31 cellular contexts compared by ENCODE assay signal in the genomic region with DNA sequence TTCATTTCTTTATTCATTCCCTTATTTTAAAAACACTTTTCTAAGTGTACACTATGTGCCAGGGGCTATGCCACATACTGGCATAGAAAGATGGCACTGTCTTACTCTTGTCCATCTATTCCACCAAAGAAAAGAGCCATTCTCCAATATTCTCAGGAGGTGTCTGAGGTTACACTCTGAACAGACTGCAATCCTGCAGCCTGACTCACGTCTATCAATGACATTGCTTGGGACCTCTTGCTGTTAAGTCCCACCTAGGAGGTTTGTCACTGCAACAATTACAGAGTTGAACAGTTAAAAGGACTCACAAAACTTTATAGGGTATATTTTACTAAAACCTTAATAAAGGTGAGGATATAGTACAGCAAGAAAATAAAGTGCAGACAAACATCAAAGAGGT.
"Had no signal": no experiment of that assay in that cellular context is flagged by ENCODE, and none has a peak within 500 bp of the region (broad histone marks: within the 10 kb centered on the region; RNA-seq: fewer than 3 reads in every experiment).

No MANE protein-coding gene starts in this region.

- H3K9me3 Mint-ChIP-seq: activated CD4-positive, alpha-beta memory T cell treated with anti-CD3 and anti-CD28 coated beads, Interleukin-2, amount 10 ng/mL, durations not matched to agents 7 days and 5 days; activated CD4-positive, alpha-beta T cell treated with anti-CD3 and anti-CD28 coated beads, Interleukin-2, amount 10 ng/mL, durations not matched to agents 7 days and 5 days; activated naive CD4-positive, alpha-beta T cell treated with anti-CD3 and anti-CD28 coated beads, Interleukin-2, amount 10 ng/mL, durations not matched to agents 7 days and 5 days; activated T-cell treated with anti-CD3 and anti-CD28 coated beads, Interleukin-2, amount 50 U/mL, for 24 hours; brain; WTC11 had no signal

- H3K4me3 ChIP-seq: breast epithelium, cardiac muscle cell, colonic mucosa, esophagus squamous epithelium, gastroesophageal sphincter, heart right ventricle had no signal

- DNase-seq: activated CD4-positive, alpha-beta memory T cell treated with anti-CD3 and anti-CD28 coated beads, Interleukin-2, amount 10 ng/mL, durations not matched to agents 7 days and 5 days; activated CD4-positive, alpha-beta T cell treated with anti-CD3 and anti-CD28 coated beads for 1 hour; activated CD4-positive, alpha-beta T cell treated with anti-CD3 and anti-CD28 coated beads for 4 hours; activated CD4-positive, alpha-beta T cell treated with anti-CD3 and anti-CD28 coated beads, Interleukin-2, amount 10 ng/mL, durations not matched to agents 7 days and 5 days; activated CD4-positive, alpha-beta T cell treated with anti-CD3 and anti-CD28 coated beads, Interleukin-2, amount 50 U/mL, for 4 hours; activated CD8-positive, alpha-beta memory T cell treated with anti-CD3 and anti-CD28 coated beads, Interleukin-2, amount 50 U/mL, for 48 hours; activated gamma-delta T cell; activated naive CD4-positive, alpha-beta T cell; activated naive CD4-positive, alpha-beta T cell treated with anti-CD3 and anti-CD28 coated beads, Interleukin-2, amount 10 ng/mL, durations not matched to agents 7 days and 5 days; activated T-cell treated with anti-CD3 and anti-CD28 coated beads for 4 hours; activated T-cell treated with anti-CD3 and anti-CD28 coated beads, Interleukin-2, amount 50 U/mL, for 24 hours; activated T-cell treated with anti-CD3 and anti-CD28 coated beads, Interleukin-2, amount 50 U/mL, for 72 hours; amniotic stem cell; anterior cingulate cortex; central memory CD4-positive, alpha-beta T cell; cerebellar nuclear complex; colonic mucosa; effector CD8-positive, alpha-beta T cell; esophagus squamous epithelium; foreskin melanocyte; heart right ventricle; hippocampal formation; T-helper 2 cell had no signal

- H3K27ac ChIP-seq: cardiac muscle cell, colonic mucosa, epithelial cell of prostate, esophagus squamous epithelium, gastroesophageal sphincter, heart right ventricle, VCaP had no signal

- ATAC-seq: activated T-cell treated with anti-CD3 and anti-CD28 coated beads, Interleukin-2, amount 50 U/mL, for 72 hours; gastroesophageal sphincter; heart right ventricle; WTC11 had no signal

- H3K27me3 ChIP-seq: breast epithelium, cardiac muscle cell, colonic mucosa, esophagus squamous epithelium, gastroesophageal sphincter, heart right ventricle had no signal

- H3K27ac Mint-ChIP-seq: activated CD4-positive, alpha-beta memory T cell treated with anti-CD3 and anti-CD28 coated beads, Interleukin-2, amount 10 ng/mL, durations not matched to agents 7 days and 5 days; activated CD4-positive, alpha-beta T cell treated with anti-CD3 and anti-CD28 coated beads, Interleukin-2, amount 10 ng/mL, durations not matched to agents 7 days and 5 days; activated naive CD4-positive, alpha-beta T cell treated with anti-CD3 and anti-CD28 coated beads, Interleukin-2, amount 10 ng/mL, durations not matched to agents 7 days and 5 days; activated naive CD8-positive, alpha-beta T cell; activated T-cell treated with anti-CD3 and anti-CD28 coated beads, Interleukin-2, amount 50 U/mL, for 24 hours; activated T-cell treated with anti-CD3 and anti-CD28 coated beads, Interleukin-2, amount 50 U/mL, for 72 hours; brain; WTC11 had no signal

- H3K36me3 ChIP-seq: breast epithelium, cardiac muscle cell, colonic mucosa, esophagus squamous epithelium, gastroesophageal sphincter, heart right ventricle had no signal

- H3K4me1 ChIP-seq: breast epithelium, colonic mucosa, esophagus squamous epithelium, gastroesophageal sphincter, heart right ventricle had no signal

- H3K36me3 Mint-ChIP-seq: activated naive CD4-positive, alpha-beta T cell treated with anti-CD3 and anti-CD28 coated beads, Interleukin-2, amount 10 ng/mL, durations not matched to agents 7 days and 5 days; activated naive CD8-positive, alpha-beta T cell; brain; WTC11 had no signal

- H3K9me3 ChIP-seq: breast epithelium, colonic mucosa, esophagus squamous epithelium, gastroesophageal sphincter, heart right ventricle had no signal
